ENCODE assay signal across 8 cellular contexts in the genomic region with DNA sequence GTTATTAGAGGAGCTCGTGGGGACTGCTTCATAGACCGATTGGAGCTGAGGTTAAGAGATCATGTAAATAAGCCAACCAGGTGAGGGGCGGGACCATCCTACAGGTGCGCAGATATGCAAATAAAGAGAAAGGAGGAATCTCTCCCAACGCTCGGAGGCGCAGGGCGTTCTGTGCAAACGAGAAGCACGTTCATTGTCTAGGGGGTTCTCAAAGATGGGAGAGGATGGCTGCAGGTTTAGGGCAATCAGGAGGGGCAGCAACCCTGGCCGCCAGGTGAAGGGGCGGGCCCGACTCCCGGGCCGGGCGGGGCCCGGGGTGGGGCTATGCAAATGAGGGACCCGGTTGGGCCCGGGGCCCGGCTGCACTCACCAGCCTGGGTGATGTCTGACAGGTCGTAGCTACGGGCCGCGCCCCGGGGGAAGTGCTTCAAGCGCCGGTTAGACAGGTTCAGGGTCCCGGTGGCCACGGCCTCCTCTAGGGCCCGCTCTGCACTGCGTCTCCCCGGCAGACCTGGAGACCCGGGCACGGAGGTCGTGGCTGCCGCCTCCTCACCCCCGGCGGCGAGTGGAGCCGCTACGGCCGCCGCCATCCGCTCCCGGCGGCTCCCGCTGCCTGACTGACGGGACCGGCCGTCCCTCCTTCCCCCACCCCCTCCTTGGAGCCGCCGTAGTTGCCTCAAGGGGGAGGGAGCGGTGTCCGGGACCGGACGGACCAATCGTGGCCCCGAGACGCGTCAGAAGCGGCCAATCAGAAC. TPM values are rescaled to one million over a fixed set of nuclear protein-coding genes. Genes with fewer than 3 reads are reported as not detected.
A peak's percentile ranks its signal among the peaks of the same experiment; 100 is the strongest.
DNase-seq lines count a peak whose midpoint lies in the region; ATAC-seq, FAIRE-seq and TF ChIP-seq lines count a peak whose summit lies in the region.

A gene with protein sequence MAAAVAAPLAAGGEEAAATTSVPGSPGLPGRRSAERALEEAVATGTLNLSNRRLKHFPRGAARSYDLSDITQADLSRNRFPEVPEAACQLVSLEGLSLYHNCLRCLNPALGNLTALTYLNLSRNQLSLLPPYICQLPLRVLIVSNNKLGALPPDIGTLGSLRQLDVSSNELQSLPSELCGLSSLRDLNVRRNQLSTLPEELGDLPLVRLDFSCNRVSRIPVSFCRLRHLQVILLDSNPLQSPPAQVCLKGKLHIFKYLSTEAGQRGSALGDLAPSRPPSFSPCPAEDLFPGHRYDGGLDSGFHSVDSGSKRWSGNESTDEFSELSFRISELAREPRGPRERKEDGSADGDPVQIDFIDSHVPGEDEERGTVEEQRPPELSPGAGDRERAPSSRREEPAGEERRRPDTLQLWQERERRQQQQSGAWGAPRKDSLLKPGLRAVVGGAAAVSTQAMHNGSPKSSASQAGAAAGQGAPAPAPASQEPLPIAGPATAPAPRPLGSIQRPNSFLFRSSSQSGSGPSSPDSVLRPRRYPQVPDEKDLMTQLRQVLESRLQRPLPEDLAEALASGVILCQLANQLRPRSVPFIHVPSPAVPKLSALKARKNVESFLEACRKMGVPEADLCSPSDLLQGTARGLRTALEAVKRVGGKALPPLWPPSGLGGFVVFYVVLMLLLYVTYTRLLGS (minus strand): TSS at position 619 of the 755 bp plus-strand sequence. CDS start 29 bp downstream, at position 590.

- H3K9me3 ChIP-seq in BLaER1 treated with 17β-estradiol and CSF1 and Interleukin-3, amounts not matched to agents 10 nM and 100 nM (replicated peaks in 1 of 11): no peaks in the 10 kb centered on the region
- H3K9me3 ChIP-seq in SU-DHL-6 (ENCODE audit: insufficient read depth, low read length) (no peaks in the 10 kb centered on the region), astrocyte (ENCODE audit: insufficient read depth, low read depth, low read length) (no peaks in the 10 kb centered on the region), iPS DF 6.9 (ENCODE audit: control insufficient read depth, insufficient read depth, low read length) (no peaks in the 10 kb centered on the region), smooth muscle cell (replicated peaks; ENCODE audit: low read depth) (no peaks in the 10 kb centered on the region)

- peaks cover 9% of the 10 kb centered on the region for H3K27me3 Mint-ChIP-seq in astrocyte (ENCODE audit: low read depth, unreplicated experiment)

- peak within 1 kb of the TSS; percentile 90 for H2AFZ ChIP-seq in SU-DHL-6 (ENCODE audit: low read depth, low read length, severe bottlenecking)
- peak within 1 kb of the TSS; percentile 87 for H2AFZ ChIP-seq in astrocyte (ENCODE audit: low read depth, low read length)
- H2AFZ ChIP-seq in smooth muscle cell (ENCODE audit: low read depth): peak within 1 kb of the TSS; percentile 39

- H3K9me3 Mint-ChIP-seq in astrocyte (ENCODE audit: unreplicated experiment): no peaks in the 10 kb centered on the region

- peaks cover 18 to 23% (median 21%) of the 10 kb centered on the region in 11 experiments for H3K36me3 ChIP-seq in BLaER1 treated with 17β-estradiol and CSF1 and Interleukin-3, amounts not matched to agents 10 nM and 100 nM
- H3K36me3 ChIP-seq in SU-DHL-6 (ENCODE audit: low read length) (no peaks in the 10 kb centered on the region), astrocyte (ENCODE audit: insufficient read depth, low read length) (peaks cover 10% of the 10 kb centered on the region), iPS DF 6.9 (ENCODE audit: control insufficient read depth, insufficient read depth, low read length) (peaks cover 5% of the 10 kb centered on the region; the same call in 1 of the 2 replicates), smooth muscle cell (ENCODE audit: low read depth) (peaks cover 6% of the 10 kb centered on the region)

- peak within 1 kb of the TSS; percentile 94 to 100 (median 99) for H3K4me2 ChIP-seq in BLaER1 treated with 17β-estradiol and CSF1 and Interleukin-3, amounts not matched to agents 10 nM and 100 nM
- H3K4me2 ChIP-seq in SU-DHL-6 (ENCODE audit: low read depth, low read length, poor library complexity, severe bottlenecking) (peak within 1 kb of the TSS; percentile 77), astrocyte (ENCODE audit: low read length) (peak within 1 kb of the TSS; percentile 99), smooth muscle cell (peak within 1 kb of the TSS; percentile 86)

- DNase-seq in GM19239 (ENCODE audit: insufficient read length, low spot score) (peak; percentile 44), HT-29 (ENCODE audit: low spot score) (peak; percentile 85), astrocyte (ENCODE audit: low read depth) (no peak), iPS DF 6.9 (ENCODE audit: low read depth, low spot score) (no peak), smooth muscle cell (lab: John Stamatoyannopoulos, UW; ENCODE audit: unreplicated experiment) (no peak)

- H3K4me1 ChIP-seq in BLaER1 treated with 17β-estradiol and CSF1 and Interleukin-3, amounts not matched to agents 10 nM and 100 nM: peaks cover 53 to 63% (median 56%) of the 10 kb centered on the region in 10 experiments
- H3K4me1 ChIP-seq in astrocyte (ENCODE audit: insufficient read depth, low read length) (peaks cover 28% of the 10 kb centered on the region), iPS DF 6.9 (ENCODE audit: control insufficient read depth, insufficient read depth, low read length) (peaks cover 14% of the 10 kb centered on the region), smooth muscle cell (ENCODE audit: low read depth) (peaks cover 16% of the 10 kb centered on the region)

- H3F3A ChIP-seq in SU-DHL-6 (ENCODE audit: insufficient read depth) (peaks cover 9% of the 10 kb centered on the region; the same call in 1 of the 2 replicates), smooth muscle cell (ENCODE audit: low read depth) (peaks cover 11% of the 10 kb centered on the region)

- ATAC-seq in GM18519 (IDR thresholded peaks at IDR 0.05; ENCODE audit: low FRiP score, unreplicated experiment): no peak

- no peaks in the 10 kb centered on the region for H3K9me2 ChIP-seq in SU-DHL-6 (replicated peaks; ENCODE audit: insufficient read depth, low read length)

- peak; percentile 71 for FAIRE-seq in GM19239 (lab: Jason Lieb, UNC)
- FAIRE-seq in astrocyte (lab: Jason Lieb, UNC): no peak

- H3K27ac ChIP-seq in BLaER1 treated with 17β-estradiol and CSF1 and Interleukin-3, amounts not matched to agents 10 nM and 100 nM: peak within 1 kb of the TSS; percentile 83 to 98 (median 94)
- H3K27ac ChIP-seq in SU-DHL-6 (ENCODE audit: low read depth, low read length) (peak within 1 kb of the TSS; percentile 80), astrocyte (ENCODE audit: low read depth, low read length) (peak within 1 kb of the TSS; percentile 83), iPS DF 6.9 (ENCODE audit: low read length) (no peak within 1 kb of the TSS), smooth muscle cell (ENCODE audit: low read depth) (peak within 1 kb of the TSS; percentile 83)

- H3K4me3 Mint-ChIP-seq in astrocyte (ENCODE audit: unreplicated experiment): peak within 1 kb of the TSS; percentile 92

- TF ChIP-seq CTCF in SU-DHL-6 (IDR thresholded peaks at IDR 0.05; ENCODE audit: insufficient read depth, low read length, poor library complexity, severe bottlenecking) (no peak), astrocyte (IDR thresholded peaks at IDR 0.05; ENCODE audit: insufficient read depth, low read depth, low read length) (no peak), smooth muscle cell (IDR thresholded peaks at IDR 0.05; ENCODE audit: borderline replicate concordance, insufficient read depth, poor library complexity, severe bottlenecking) (no peak)

- WGBS in iPS DF 6.9 (ENCODE audit: insufficient coverage, insufficient read length): no CpG with 5 or more reads among the region's 61 CpGs
- WGBS in smooth muscle cell (ENCODE audit: low lambda C conversion rate): under 1% methylated on average over 55 of the region's 61 CpGs

- peaks cover 3% of the 10 kb centered on the region for H3K36me3 Mint-ChIP-seq in astrocyte (ENCODE audit: low read depth, unreplicated experiment)

- H3K9ac ChIP-seq in BLaER1 treated with 17β-estradiol and CSF1 and Interleukin-3, amounts not matched to agents 10 nM and 100 nM: peak within 1 kb of the TSS; percentile 90 to 98 (median 95)
- peak within 1 kb of the TSS; percentile 81 for H3K9ac ChIP-seq in SU-DHL-6 (ENCODE audit: low read length)
- H3K9ac ChIP-seq in astrocyte (ENCODE audit: low read length): peak within 1 kb of the TSS; percentile 89
- H3K9ac ChIP-seq in smooth muscle cell (ENCODE audit: low read depth): peak within 1 kb of the TSS; percentile 91

- H3K27me3 ChIP-seq in BLaER1 treated with 17β-estradiol and CSF1 and Interleukin-3, amounts not matched to agents 10 nM and 100 nM: peaks cover 0 to 14% (median 8%) of the 10 kb centered on the region in 11 experiments; a peak in 8 of 22 replicates
- no peaks in the 10 kb centered on the region for H3K27me3 ChIP-seq in SU-DHL-6 (ENCODE audit: low read length)
- H3K27me3 ChIP-seq in astrocyte (ENCODE audit: insufficient read depth, low read length): peaks cover 7% of the 10 kb centered on the region
- no peaks in the 10 kb centered on the region for H3K27me3 ChIP-seq in iPS DF 6.9 (ENCODE audit: control insufficient read depth, insufficient read depth, low read length)
- no peaks in the 10 kb centered on the region for H3K27me3 ChIP-seq in smooth muscle cell (ENCODE audit: low read depth)

- H3K4me3 ChIP-seq in BLaER1 treated with 17β-estradiol and CSF1 and Interleukin-3, amounts not matched to agents 10 nM and 100 nM: peak within 1 kb of the TSS; percentile 84 to 99 (median 94)
- H3K4me3 ChIP-seq in SU-DHL-6 (ENCODE audit: insufficient read depth, low read length, poor library complexity, severe bottlenecking): peak within 1 kb of the TSS; percentile 78
- H3K4me3 ChIP-seq in astrocyte (ENCODE audit: insufficient read depth, low read depth, low read length): peak within 1 kb of the TSS; percentile 83
- peak within 1 kb of the TSS; percentile 77 for H3K4me3 ChIP-seq in iPS DF 6.9 (ENCODE audit: low read length)
- H3K4me3 ChIP-seq in smooth muscle cell: peak within 1 kb of the TSS; percentile 75

- H4K20me1 ChIP-seq in BLaER1 treated with 17β-estradiol and CSF1 and Interleukin-3, amounts not matched to agents 10 nM and 100 nM: peaks cover 30 to 49% (median 42%) of the 10 kb centered on the region in 11 experiments
- H4K20me1 ChIP-seq in SU-DHL-6 (ENCODE audit: low read depth, low read length): no peaks in the 10 kb centered on the region
- H4K20me1 ChIP-seq in astrocyte (ENCODE audit: insufficient read depth, low read length): peaks cover 44% of the 10 kb centered on the region
- peaks cover 37% of the 10 kb centered on the region for H4K20me1 ChIP-seq in smooth muscle cell (ENCODE audit: low read depth)

- peaks cover 19% of the 10 kb centered on the region for H3K79me2 ChIP-seq in SU-DHL-6 (ENCODE audit: insufficient read depth, low read length)
- peaks cover 47% of the 10 kb centered on the region for H3K79me2 ChIP-seq in astrocyte (ENCODE audit: insufficient read depth, low read length)
- peaks cover 13% of the 10 kb centered on the region for H3K79me2 ChIP-seq in smooth muscle cell (ENCODE audit: low read depth)

- H3K27ac Mint-ChIP-seq in astrocyte (ENCODE audit: unreplicated experiment): peak within 1 kb of the TSS; percentile 92

- peaks cover 18% of the 10 kb centered on the region for H3K4me1 Mint-ChIP-seq in astrocyte (ENCODE audit: low read depth, unreplicated experiment)

RNA-seq across cellular contexts. Expression of the gene that starts here (rescaled TPM):
- 58.1 and 72.9 TPM in 2 replicates for total RNA-seq in HT-29 (2014; rRNA removed; shearing (Covaris generic))
- total RNA-seq in astrocyte (52.7 and 62.5 TPM in 2 replicates), smooth muscle cell (31.9 and 48.2 TPM in 2 replicates)
- polyA plus RNA-seq in smooth muscle cell: 58.5 and 68.2 TPM in 2 replicates

Comparison
In these comparisons a context has a peak if more than half of its experiments do, and no peak if none do; other contexts are left out.
1. DNase-seq: peak in GM19239 (single experiment) and HT-29 (single experiment); none in astrocyte (single experiment), iPS DF 6.9 (single experiment) and smooth muscle cell (single experiment).
2. H2AFZ ChIP-seq: peak in every context shown above with its lines; median percentile 90 in SU-DHL-6; 87 in astrocyte; 39 in smooth muscle cell.
3. Peak in every context shown above with its lines, with median percentiles within 50 percentile points of each other: H3K4me2 ChIP-seq, H3K4me3 ChIP-seq and H3K9ac ChIP-seq.